In genomic region chr1:201069636-201070035, GRCh38 we compare ENCODE assay signal across 28 cellular contexts. TPM values are rescaled to one million over a fixed set of nuclear protein-coding genes. Genes with fewer than 3 reads are reported as not detected.
"Had no signal": no experiment of that assay in that cellular context is flagged by ENCODE, and none has a peak within 500 bp of the region (broad histone marks: within the 10 kb centered on the region; RNA-seq: fewer than 3 reads in every experiment).

No MANE protein-coding gene starts in this region.

- H3K4me1 Mint-ChIP-seq: activated CD4-positive, alpha-beta T cell treated with anti-CD3 and anti-CD28 coated beads, Interleukin-2, amount 10 ng/mL, durations not matched to agents 7 days and 5 days had no signal

- H3K36me3 Mint-ChIP-seq: activated naive CD8-positive, alpha-beta T cell treated with anti-CD3 and anti-CD28 coated beads, Interleukin-2, amount 10 ng/mL, durations not matched to agents 7 days and 5 days; naive thymus-derived CD4-positive, alpha-beta T cell had no signal

- FAIRE-seq: pancreas, small intestine had no signal

- H3K4me1 ChIP-seq: gastrocnemius medialis, heart left ventricle, pancreas, right lobe of liver, tibial nerve, vagina had no signal

- H3K9me3 ChIP-seq: gastrocnemius medialis, heart left ventricle, pancreas, right lobe of liver, tibial nerve, vagina had no signal

- DNase-seq: activated CD4-positive, alpha-beta T cell treated with anti-CD3 and anti-CD28 coated beads, Interleukin-2, amount 10 ng/mL, durations not matched to agents 7 days and 5 days; activated CD8-positive, alpha-beta T cell treated with anti-CD3 and anti-CD28 coated beads, Interleukin-2, amount 10 ng/mL, durations not matched to agents 7 days and 5 days; activated naive CD4-positive, alpha-beta T cell treated with Interleukin-2 at 50 U/mL for 16 hours; activated naive CD8-positive, alpha-beta T cell treated with anti-CD3 and anti-CD28 coated beads, Interleukin-2, amount 10 ng/mL, durations not matched to agents 7 days and 5 days; activated T-cell treated with anti-CD3 and anti-CD28 coated beads, Interleukin-2, amount 50 U/mL, for 24 hours; amygdala; effector CD8-positive, alpha-beta T cell; gastrocnemius medialis; heart left ventricle; mesendoderm; naive thymus-derived CD4-positive, alpha-beta T cell; small intestine; stimulated activated CD4-positive, alpha-beta T cell treated with anti-CD3 and anti-CD28 coated beads, Interleukin-15, amount 100 ng/mL, for 24 hours; stimulated activated CD4-positive, alpha-beta T cell treated with anti-CD3 and anti-CD28 coated beads, Interleukin-2, amount 100 ng/mL, for 48 hours had no signal

- H3K27ac ChIP-seq: cardiac muscle cell, heart left ventricle, pancreas, right lobe of liver, tibial nerve, vagina had no signal

- H3K27me3 ChIP-seq: cardiac muscle cell, gastrocnemius medialis, pancreas, right lobe of liver, vagina had no signal

- H3K27ac Mint-ChIP-seq: activated CD4-positive, alpha-beta T cell treated with anti-CD3 and anti-CD28 coated beads, Interleukin-2, amount 10 ng/mL, durations not matched to agents 7 days and 5 days; activated CD8-positive, alpha-beta T cell treated with anti-CD3 and anti-CD28 coated beads, Interleukin-2, amount 10 ng/mL, durations not matched to agents 7 days and 5 days; activated naive CD8-positive, alpha-beta T cell treated with anti-CD3 and anti-CD28 coated beads, Interleukin-2, amount 10 ng/mL, durations not matched to agents 7 days and 5 days; activated T-cell treated with anti-CD3 and anti-CD28 coated beads, Interleukin-2, amount 50 U/mL, for 24 hours; activated T-helper 2 cell treated with anti-CD3 and anti-CD28 coated beads, Interferon-gamma antibody, Interleukin-2, Interleukin-4, amounts not matched to agents 10 μg/mL and 5 μg/mL and 100 μg/mL, durations not matched to agents 14 hours and 24 hours and 36 hours; dendritic cell treated with granulocyte-macrophage colony-stimulating factor and Interleukin-4, amounts not matched to agents 40 ng/mL and 50 ng/mL, for 4 days; stimulated activated naive CD8-positive, alpha-beta T cell treated with anti-CD3 and anti-CD28 coated beads, Interleukin-15, Interleukin-2, amounts not matched to agents 100 ng/mL and 50 ng/mL, for 24 hours had no signal

- H3K4me3 ChIP-seq: cardiac muscle cell, gastrocnemius medialis, heart left ventricle, pancreas, right lobe of liver, tibial nerve, vagina had no signal

- ATAC-seq: activated CD4-positive, CD25-positive, alpha-beta regulatory T cell treated with anti-CD3 and anti-CD28 coated beads, Interleukin-2, amount 50 U/mL, for 24 hours; activated CD8-positive, alpha-beta T cell treated with anti-CD3 and anti-CD28 coated beads, Interleukin-2, amount 10 ng/mL, durations not matched to agents 7 days and 5 days; esophagus mucosa; gastrocnemius medialis; heart left ventricle; naive thymus-derived CD4-positive, alpha-beta T cell; pancreas; right lobe of liver had no signal

- H3K9me3 Mint-ChIP-seq: activated CD4-positive, alpha-beta T cell treated with anti-CD3 and anti-CD28 coated beads, Interleukin-2, amount 10 ng/mL, durations not matched to agents 7 days and 5 days; activated naive CD8-positive, alpha-beta T cell treated with anti-CD3 and anti-CD28 coated beads, Interleukin-2, amount 10 ng/mL, durations not matched to agents 7 days and 5 days; activated T-cell treated with anti-CD3 and anti-CD28 coated beads, Interleukin-2, amount 50 U/mL, for 24 hours; activated T-helper 2 cell treated with anti-CD3 and anti-CD28 coated beads, Interferon-gamma antibody, Interleukin-2, Interleukin-4, amounts not matched to agents 10 μg/mL and 5 μg/mL and 100 μg/mL, durations not matched to agents 14 hours and 24 hours and 36 hours; dendritic cell treated with granulocyte-macrophage colony-stimulating factor and Interleukin-4, amounts not matched to agents 40 ng/mL and 50 ng/mL, for 4 days; stimulated activated naive CD8-positive, alpha-beta T cell treated with anti-CD3 and anti-CD28 coated beads, Interleukin-15, Interleukin-2, amounts not matched to agents 100 ng/mL and 50 ng/mL, for 24 hours had no signal

- H3K4me3 Mint-ChIP-seq: activated CD4-positive, alpha-beta T cell treated with anti-CD3 and anti-CD28 coated beads, Interleukin-2, amount 10 ng/mL, durations not matched to agents 7 days and 5 days; activated CD8-positive, alpha-beta T cell treated with anti-CD3 and anti-CD28 coated beads, Interleukin-2, amount 10 ng/mL, durations not matched to agents 7 days and 5 days; activated naive CD8-positive, alpha-beta T cell treated with anti-CD3 and anti-CD28 coated beads, Interleukin-2, amount 10 ng/mL, durations not matched to agents 7 days and 5 days; activated T-cell treated with anti-CD3 and anti-CD28 coated beads, Interleukin-2, amount 50 U/mL, for 24 hours; dendritic cell treated with granulocyte-macrophage colony-stimulating factor and Interleukin-4, amounts not matched to agents 40 ng/mL and 50 ng/mL, for 4 days; naive thymus-derived CD4-positive, alpha-beta T cell; stimulated activated naive CD8-positive, alpha-beta T cell treated with anti-CD3 and anti-CD28 coated beads, Interleukin-15, Interleukin-2, amounts not matched to agents 100 ng/mL and 50 ng/mL, for 24 hours had no signal

- H3K36me3 ChIP-seq: cardiac muscle cell, heart left ventricle, pancreas, right lobe of liver, tibial nerve, vagina had no signal

RNA-seq across cellular contexts. Expression of gene CACNA1S, which starts 42.6 kb away (rescaled TPM):
- total RNA-seq: activated CD4-positive, alpha-beta T cell treated with anti-CD3 and anti-CD28 coated beads, Interleukin-2, amount 10 ng/mL, durations not matched to agents 7 days and 5 days; activated CD8-positive, alpha-beta T cell treated with anti-CD3 and anti-CD28 coated beads, Interleukin-2, amount 10 ng/mL, durations not matched to agents 7 days and 5 days; activated naive CD8-positive, alpha-beta T cell treated with anti-CD3 and anti-CD28 coated beads, Interleukin-2, amount 10 ng/mL, durations not matched to agents 7 days and 5 days; activated T-helper 2 cell treated with anti-CD3 and anti-CD28 coated beads, Interferon-gamma antibody, Interleukin-2, Interleukin-4, amounts not matched to agents 10 μg/mL and 5 μg/mL and 100 μg/mL, durations not matched to agents 14 hours and 24 hours and 36 hours; esophagus mucosa; heart left ventricle; mucosa of gallbladder; naive thymus-derived CD4-positive, alpha-beta T cell; pancreas; pulmonary artery endothelial cell; tibial nerve; vagina had no signal
- polyA plus RNA-seq: cardiac muscle cell; heart left ventricle; liver; naive thymus-derived CD4-positive, alpha-beta T cell had no signal

RNA-seq across cellular contexts. Expression of gene ASCL5, which starts 57.3 kb away (rescaled TPM):
- total RNA-seq: activated CD4-positive, alpha-beta T cell treated with anti-CD3 and anti-CD28 coated beads, Interleukin-2, amount 10 ng/mL, durations not matched to agents 7 days and 5 days; activated CD8-positive, alpha-beta T cell treated with anti-CD3 and anti-CD28 coated beads, Interleukin-2, amount 10 ng/mL, durations not matched to agents 7 days and 5 days; activated naive CD8-positive, alpha-beta T cell treated with anti-CD3 and anti-CD28 coated beads, Interleukin-2, amount 10 ng/mL, durations not matched to agents 7 days and 5 days; activated T-helper 2 cell treated with anti-CD3 and anti-CD28 coated beads, Interferon-gamma antibody, Interleukin-2, Interleukin-4, amounts not matched to agents 10 μg/mL and 5 μg/mL and 100 μg/mL, durations not matched to agents 14 hours and 24 hours and 36 hours; chondrocyte; esophagus mucosa; gastrocnemius medialis; heart left ventricle; liver; pulmonary artery endothelial cell; right lobe of liver; tibial nerve; vagina had no signal
- polyA plus RNA-seq: cardiac muscle cell, heart left ventricle, liver had no signal
